13 cellular contexts compared by ENCODE assay signal in the genomic region with DNA sequence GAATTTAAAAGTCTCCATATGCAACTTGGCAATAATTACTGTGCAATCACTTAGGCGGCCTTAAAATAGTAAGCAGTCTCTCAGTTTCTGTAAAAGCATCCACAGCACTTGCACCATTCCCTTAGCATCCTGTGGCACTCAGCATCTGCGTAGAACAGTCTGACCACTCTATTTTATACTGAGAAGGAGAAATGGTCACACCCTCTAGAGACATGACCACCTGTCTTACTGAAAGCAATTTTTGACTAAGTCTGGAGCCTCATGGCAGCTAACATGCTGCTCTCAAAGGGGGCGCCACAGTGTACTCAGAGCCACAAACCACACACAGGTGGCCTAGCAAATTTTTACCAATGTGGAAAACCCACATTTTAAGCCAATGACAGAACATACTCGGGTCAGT.
DNase-seq lines count a peak whose midpoint lies in the region; ATAC-seq and TF ChIP-seq lines count a peak whose summit lies in the region.
"Had no signal": no experiment of that assay in that cellular context is flagged by ENCODE, and none has a peak within 500 bp of the region (broad histone marks: within the 10 kb centered on the region; RNA-seq: fewer than 3 reads in every experiment).

No MANE protein-coding gene starts in this region.

- ATAC-seq in GM19397 (IDR thresholded peaks at IDR 0.05; ENCODE audit: unreplicated experiment): peak; percentile 76
- ATAC-seq in HG02798 (IDR thresholded peaks at IDR 0.05; ENCODE audit: poor library complexity, unreplicated experiment): peak; percentile 90
- peak; percentile 83 for ATAC-seq in HG03520 (IDR thresholded peaks at IDR 0.05; ENCODE audit: unreplicated experiment)
- ATAC-seq: activated CD8-positive, alpha-beta memory T cell treated with anti-CD3 and anti-CD28 coated beads, Interleukin-2, amount 10 ng/mL, durations not matched to agents 7 days and 5 days; body of pancreas had no signal

- DNase-seq in NCI-H128 (lab: John Stamatoyannopoulos, UW; ENCODE audit: unreplicated experiment) (no peak), SIG-M5 (lab: John Stamatoyannopoulos, UW) (no peak), HUDEP-2 (lab: John Stamatoyannopoulos, UW; ENCODE audit: unreplicated experiment in 76 of 76) (no peak)
- DNase-seq in effector CD8-positive, alpha-beta T cell (lab: John Stamatoyannopoulos, UW): no peak
- DNase-seq: activated CD8-positive, alpha-beta memory T cell treated with anti-CD3 and anti-CD28 coated beads, Interleukin-2, amount 10 ng/mL, durations not matched to agents 7 days and 5 days; BE2C; body of pancreas; NCI-H345; stimulated activated CD4-positive, alpha-beta T cell treated with anti-CD3 and anti-CD28 coated beads, Interleukin-2, amount 100 ng/mL, for 24 hours had no signal

- TF ChIP-seq CTCF in GM12874 (IDR thresholded peaks at IDR 0.05; ENCODE audit: insufficient read depth, low read depth, low read length): peak; percentile 30; the same call in 1 of the 2 replicates
